In the genomic region with DNA sequence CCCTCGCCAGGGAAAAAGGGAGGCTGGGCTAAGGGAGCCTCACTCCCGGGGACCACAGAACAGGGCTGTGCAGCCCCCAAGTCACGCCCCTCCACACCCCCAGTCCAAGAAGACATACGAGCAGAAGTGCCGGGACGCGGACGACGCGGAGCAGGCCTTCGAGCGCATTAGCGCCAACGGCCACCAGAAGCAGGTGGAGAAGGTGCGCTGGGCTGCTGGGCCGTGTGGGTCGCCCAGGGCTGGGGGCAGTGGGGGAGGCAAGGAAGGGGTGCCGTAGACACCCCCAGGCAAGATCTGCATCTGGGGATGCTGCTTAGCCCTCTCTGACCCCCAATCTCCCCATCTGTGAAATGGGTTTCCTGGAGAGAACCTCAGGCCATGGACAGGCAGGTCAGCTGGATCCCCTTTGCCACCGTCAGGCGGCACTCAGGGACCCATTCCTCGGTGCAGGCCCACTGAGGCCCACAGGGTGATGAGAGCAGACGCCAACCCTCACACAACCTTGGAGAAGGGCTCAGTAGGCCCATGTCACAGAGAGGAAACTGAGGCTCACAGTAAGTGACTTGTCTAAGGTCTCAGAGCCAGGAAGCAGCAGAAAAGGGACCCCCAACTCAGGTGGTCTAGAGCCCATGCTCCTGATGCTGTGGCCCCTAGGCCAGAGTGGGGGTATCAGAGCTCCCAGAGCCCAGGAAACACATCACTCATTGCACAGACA, we compare ENCODE assay signal across 13 cellular contexts. TPM values are rescaled to one million over a fixed set of nuclear protein-coding genes. Genes with fewer than 3 reads are reported as not detected.
DNase-seq lines count a peak whose midpoint lies in the region; ATAC-seq and TF ChIP-seq lines count a peak whose summit lies in the region.
"Had no signal": no experiment of that assay in that cellular context is flagged by ENCODE, and none has a peak within 500 bp of the region (broad histone marks: within the 10 kb centered on the region; RNA-seq: fewer than 3 reads in every experiment).

No MANE protein-coding gene starts in this region.

- peak overlapping the region; percentile 75 for H3K4me2 ChIP-seq in neuronal stem cell (ENCODE audit: insufficient read depth, low read length, poor library complexity, severe bottlenecking)

- H3K27ac Mint-ChIP-seq in T-helper 17 cell, result no peak overlapping the region
- H3K27ac Mint-ChIP-seq in nephron progenitor cell, result no peak overlapping the region
- H3K27ac Mint-ChIP-seq: HFFc6 had no signal

- no CpG with 5 or more reads among the region's 22 CpGs for WGBS in neuronal stem cell (ENCODE audit: extremely low coverage in 2 of 2, insufficient read length in 2 of 2, insufficient replicate concordance in 1 of 2), 2 donors

- 0 out of 2 replicates have a peak overlapping the region, but pooled peaks have one; percentile 8 for H3K4me3 ChIP-seq in AG04449 (ENCODE audit: low read depth, low read length)
- H3K4me3 ChIP-seq in fibroblast of villous mesenchyme (ENCODE audit: low read depth, low read length), result peak overlapping the region; percentile 23
- H3K4me3 ChIP-seq in neuronal stem cell (ENCODE audit: low read length in 2 of 2), result peak overlapping the region in 1 of 2 donors; percentile 73
- H3K4me3 ChIP-seq: mucosa of descending colon, SK-N-MC had no signal

- H3K27me3 ChIP-seq in neuronal stem cell (ENCODE audit: control insufficient read depth in 3 of 3, insufficient read depth in 3 of 3, low read depth in 1 of 3, low read length in 3 of 3), result peaks cover 0 to 20% (median 4%) of the 10 kb centered on the region in 3 experiments

- no peak overlapping the region for H2AFZ ChIP-seq in neuronal stem cell (ENCODE audit: low read length)

- H3K79me1 ChIP-seq in neuronal stem cell (ENCODE audit: low read depth, low read length), result no peaks in the 10 kb centered on the region

- CTCF ChIA-PET in AG04449 (lab: Yijun Ruan, JAX), result interaction anchor here (3.0 kb wide), 1 partner anchor 515 kb away, joined by 10 read pairs; no protein-coding TSS in a partner anchor

- ATAC-seq in T-helper 17 cell, result no peak
- no peak for ATAC-seq in HG02973 (IDR thresholded peaks at IDR 0.05; ENCODE audit: unreplicated experiment)
- no peak for ATAC-seq in GM18511 (IDR thresholded peaks at IDR 0.05; ENCODE audit: unreplicated experiment)

- peaks cover 24 to 30% of the 10 kb centered on the region in 2 donors for H3K4me1 ChIP-seq in neuronal stem cell (ENCODE audit: control insufficient read depth in 2 of 2, insufficient read depth in 1 of 2, low read depth in 1 of 2, low read length in 2 of 2)

- H2BK5ac ChIP-seq in neuronal stem cell (ENCODE audit: low read length), result no peak overlapping the region

- H3K4me1 Mint-ChIP-seq in T-helper 17 cell (peaks cover 11% of the 10 kb centered on the region), nephron progenitor cell (peaks cover 19% of the 10 kb centered on the region)

- H4K8ac ChIP-seq in neuronal stem cell (ENCODE audit: low read depth, low read length), result no peak overlapping the region

- DNase-seq in AG04449 (ENCODE audit: low read depth, low spot score) (no peak), T-helper 17 cell (peak in 2 of 3 donors; percentile 3 to 5), fibroblast of villous mesenchyme (ENCODE audit: low read depth) (no peak), neuronal stem cell (ENCODE audit: low spot score) (no peak), SK-N-DZ (ENCODE audit: low spot score) (no peak), nephron progenitor cell (no peak)
- DNase-seq: erythroblast, HFFc6, NCI-H2227 treated with DMSO at 0.1 percent for 48 hours had no signal

- H3K27ac ChIP-seq in neuronal stem cell (replicated peaks; ENCODE audit: low read length), result no peak overlapping the region
- H3K27ac ChIP-seq: SK-N-MC had no signal

- peak overlapping the region; percentile 73 for H3K9ac ChIP-seq in neuronal stem cell (ENCODE audit: low read depth, low read length, poor library complexity)

- H4K91ac ChIP-seq in neuronal stem cell (ENCODE audit: low read depth, low read length, poor library complexity), result peak overlapping the region; percentile 35

- peak overlapping the region; percentile 58 for H2BK12ac ChIP-seq in neuronal stem cell (ENCODE audit: low read length)

- H2BK15ac ChIP-seq in neuronal stem cell (ENCODE audit: low read length), result peak overlapping the region; percentile 97

- POLR2A ChIA-PET in AG04449 (lab: Yijun Ruan, JAX), result no interaction called here

- H3K9me3 ChIP-seq in T-helper 17 cell (ENCODE audit: control insufficient read depth, low read length, poor library complexity, severe bottlenecking) (no peaks in the 10 kb centered on the region), neuronal stem cell (replicated peaks in 1 of 2; ENCODE audit: control insufficient read depth in 2 of 2, insufficient read depth in 1 of 2, low read depth in 1 of 2, low read length in 2 of 2) (no peaks in the 10 kb centered on the region)
- H3K9me3 ChIP-seq: mucosa of descending colon had no signal

- no peak overlapping the region for H3K4ac ChIP-seq in neuronal stem cell (ENCODE audit: low read length)

- H2AK5ac ChIP-seq in neuronal stem cell (ENCODE audit: low read depth, low read length), result peak overlapping the region; percentile 91

- H3K27me3 Mint-ChIP-seq in T-helper 17 cell (no peaks in the 10 kb centered on the region), nephron progenitor cell (ENCODE audit: low read depth, poor library complexity) (peaks cover 4% of the 10 kb centered on the region)

- no peaks in the 10 kb centered on the region for H3K36me3 ChIP-seq in neuronal stem cell (replicated peaks in 1 of 2; ENCODE audit: control insufficient read depth in 2 of 2, insufficient read depth in 2 of 2, low read length in 2 of 2)

- peak overlapping the region; percentile 58 for H3K23ac ChIP-seq in neuronal stem cell (ENCODE audit: low read depth, low read length, poor library complexity)

- peak overlapping the region; percentile 95 for H3K18ac ChIP-seq in neuronal stem cell (ENCODE audit: low read length)

- H3K36me3 Mint-ChIP-seq in T-helper 17 cell (ENCODE audit: low read depth) (no peaks in the 10 kb centered on the region), nephron progenitor cell (ENCODE audit: low read depth) (no peaks in the 10 kb centered on the region)

- peak overlapping the region; percentile 87 for H2BK120ac ChIP-seq in neuronal stem cell (ENCODE audit: low read depth, low read length)

- H3K4me3 Mint-ChIP-seq in T-helper 17 cell (no peak overlapping the region), nephron progenitor cell (no peak overlapping the region)
- H3K4me3 Mint-ChIP-seq: HFFc6 had no signal

- H3K9me3 Mint-ChIP-seq in nephron progenitor cell, result no peaks in the 10 kb centered on the region
- H3K9me3 Mint-ChIP-seq: HFFc6 had no signal

- TF ChIP-seq CTCF in AG04449 (IDR thresholded peaks at IDR 0.05; ENCODE audit: insufficient read depth, low read length, missing control alignments) (no peak), fibroblast of villous mesenchyme (IDR thresholded peaks at IDR 0.05; ENCODE audit: insufficient read depth, low read depth, low read length) (no peak), nephron progenitor cell (IDR thresholded peaks at IDR 0.05) (no peak)

- peak overlapping the region; percentile 66 for H3K14ac ChIP-seq in neuronal stem cell (ENCODE audit: low read length)

RNA-seq across cellular contexts. Expression of a gene that starts 33.7 kb away (rescaled TPM):
- 100 to 1,000 TPM; 115 to 129 TPM for total RNA-seq in T-helper 17 cell
- not detected in 2 replicates for total RNA-seq in fibroblast of villous mesenchyme
- 2.0 TPM for polyA plus RNA-seq in neuronal stem cell (2013, experiment 1 of 2)
- polyA plus RNA-seq in neuronal stem cell (2013, experiment 2 of 2), result 1.8 TPM
- polyA plus RNA-seq in SK-N-DZ (2014; cell fraction: cytosol; rRNA removed), result 1.4 and 1.8 TPM in 2 replicates
- 8.8 and 9.9 TPM in 2 replicates for polyA plus RNA-seq in SK-N-DZ (2014; cell fraction: nucleus; rRNA removed)

RNA-seq across cellular contexts. Expression of a gene that starts 42.3 kb away (rescaled TPM):
- total RNA-seq in T-helper 17 cell (10 to 100 TPM; 10.6 to 11.0 TPM), fibroblast of villous mesenchyme (136 and 203 TPM in 2 replicates)
- 251 TPM for polyA plus RNA-seq in neuronal stem cell (2013, experiment 1 of 2)
- 239 TPM for polyA plus RNA-seq in neuronal stem cell (2013, experiment 2 of 2)
- polyA plus RNA-seq in SK-N-DZ (2014; cell fraction: cytosol; rRNA removed), result 484 and 540 TPM in 2 replicates
- polyA plus RNA-seq in SK-N-DZ (2014; cell fraction: nucleus; rRNA removed), result 162 and 186 TPM in 2 replicates

Comparison
In these comparisons a context has a peak if more than half of its experiments do, and no peak if none do; other contexts are left out.
1. DNase-seq: peak in T-helper 17 cell (2 of 3); none in AG04449 (single experiment), fibroblast of villous mesenchyme (single experiment), neuronal stem cell (single experiment), SK-N-DZ (single experiment) and nephron progenitor cell (single experiment).
2. RNA of a gene that starts 33.7 kb away (total RNA-seq): 115 to 129 TPM in T-helper 17 cell; not detected in fibroblast of villous mesenchyme; every median in the first group is over 100 times any median in the second.
3. RNA of a gene that starts 42.3 kb away (total RNA-seq): 136 to 203 TPM in fibroblast of villous mesenchyme; 10.6 to 11.0 TPM in T-helper 17 cell; every median in the first group is over 10 times any median in the second.